16 cellular contexts compared by ENCODE assay signal in the genomic region with DNA sequence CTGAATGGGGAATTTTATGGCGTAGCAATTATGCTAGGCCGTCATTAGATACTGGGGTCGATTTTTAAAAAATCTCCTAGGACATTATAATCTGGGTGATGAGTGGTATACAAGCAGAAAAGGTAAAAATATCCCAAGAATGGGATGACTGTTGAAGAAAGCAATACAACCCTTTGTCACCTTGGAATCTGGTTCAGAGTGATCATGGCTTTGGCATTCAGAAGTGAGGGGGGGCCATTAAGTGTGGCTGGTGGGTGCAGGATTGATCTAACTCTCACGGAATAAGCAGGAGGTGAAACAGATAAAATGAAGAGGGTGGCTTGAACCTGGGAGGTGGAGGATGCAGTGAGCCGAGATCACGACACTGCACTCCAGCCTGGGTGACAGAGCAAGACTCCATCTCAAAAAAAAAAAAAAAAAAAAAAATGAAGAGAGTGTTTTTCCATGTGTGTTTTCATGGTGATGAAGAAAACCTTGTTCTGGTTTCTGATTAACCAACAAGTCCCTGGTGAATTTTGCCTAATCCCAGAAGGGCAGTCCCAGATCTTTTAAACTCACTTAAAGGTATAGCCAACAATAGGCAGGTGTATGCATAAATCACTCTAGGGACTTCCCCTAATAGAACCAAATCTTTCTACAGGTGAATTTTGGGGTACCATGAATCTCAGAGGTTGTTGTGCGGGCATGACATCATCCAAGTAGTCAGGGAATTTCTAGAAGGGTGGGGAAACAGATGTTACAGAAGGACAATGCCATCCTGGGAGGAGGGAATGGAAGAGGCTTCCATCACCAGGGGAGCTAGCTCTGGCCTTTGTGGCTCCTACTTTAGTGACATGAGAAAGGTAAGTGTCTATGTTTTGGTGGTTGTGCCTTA.
"Had no signal": no experiment of that assay in that cellular context is flagged by ENCODE, and none has a peak within 500 bp of the region (broad histone marks: within the 10 kb centered on the region; RNA-seq: fewer than 3 reads in every experiment).

No MANE protein-coding gene starts in this region.

- H3K4me3 ChIP-seq: breast epithelium, right atrium auricular region, testis had no signal

- H3K27me3 Mint-ChIP-seq: activated T-cell treated with anti-CD3 and anti-CD28 coated beads, Interleukin-2, amount 50 U/mL, for 24 hours had no signal

- FAIRE-seq: small intestine, TTC549, urothelium cell line had no signal

- DNase-seq: activated effector memory CD4-positive, alpha-beta T cell treated with anti-CD3 and anti-CD28 coated beads, Interleukin-2, amount 50 U/mL, for 16 hours; activated T-cell treated with anti-CD3 and anti-CD28 coated beads, Interleukin-2, amount 50 U/mL, for 24 hours; endodermal cell; hypothalamus; kidney glomerular epithelial cell; small intestine; stimulated activated naive CD8-positive, alpha-beta T cell treated with anti-CD3 and anti-CD28 coated beads, Interleukin-15, amount 100 ng/mL, for 72 hours; testis had no signal

- H3K27ac ChIP-seq: breast epithelium, neutrophil, right atrium auricular region, testis had no signal

- H3K9me3 ChIP-seq: breast epithelium, neutrophil, right atrium auricular region, testis had no signal

- H3K27me3 ChIP-seq: breast epithelium, neutrophil, right atrium auricular region, testis had no signal

- H3K9me3 Mint-ChIP-seq: activated naive CD4-positive, alpha-beta T cell treated with anti-CD3 and anti-CD28 coated beads, Interleukin-2, amount 50 U/mL, for 72 hours; activated T-cell treated with anti-CD3 and anti-CD28 coated beads, Interleukin-2, amount 50 U/mL, for 24 hours; endodermal cell; stimulated activated naive CD8-positive, alpha-beta T cell treated with anti-CD3 and anti-CD28 coated beads, Interleukin-15, amount 100 ng/mL, for 72 hours; T-helper 1 cell treated with Interleukin-12 subunit alpha and Interleukin-12 subunit beta and Interleukin-4 antibody, amounts not matched to agents 30 μg/mL and 1 μg/mL, for 36 hours had no signal

- H3K36me3 ChIP-seq: breast epithelium, neutrophil, right atrium auricular region had no signal

- H3K27ac Mint-ChIP-seq: endodermal cell had no signal

- ATAC-seq: activated naive CD4-positive, alpha-beta T cell treated with anti-CD3 and anti-CD28 coated beads, Interleukin-2, amount 50 U/mL, for 72 hours; esophagus mucosa; stimulated activated naive CD8-positive, alpha-beta T cell treated with anti-CD3 and anti-CD28 coated beads, Interleukin-15, amount 100 ng/mL, for 72 hours had no signal

- H3K4me3 Mint-ChIP-seq: activated T-cell treated with anti-CD3 and anti-CD28 coated beads, Interleukin-2, amount 50 U/mL, for 24 hours; endodermal cell; T-helper 1 cell treated with Interleukin-12 subunit alpha and Interleukin-12 subunit beta and Interleukin-4 antibody, amounts not matched to agents 30 μg/mL and 1 μg/mL, for 36 hours had no signal
